In genomic region chr14:69582207-69582606, GRCh38 we compare ENCODE assay signal across 32 cellular contexts. TPM values are rescaled to one million over a fixed set of nuclear protein-coding genes. Genes with fewer than 3 reads are reported as not detected.
DNase-seq lines count a peak whose midpoint lies in the region; ATAC-seq, FAIRE-seq and TF ChIP-seq lines count a peak whose summit lies in the region.
"Had no signal": no experiment of that assay in that cellular context is flagged by ENCODE, and none has a peak within 500 bp of the region (broad histone marks: within the 10 kb centered on the region; RNA-seq: fewer than 3 reads in every experiment).

No MANE protein-coding gene starts in this region.

- H3K9me3 ChIP-seq in IMR-90 (ENCODE audit: control insufficient read depth, insufficient read depth, low read length): no peaks in the 10 kb centered on the region
- no peaks in the 10 kb centered on the region for H3K9me3 ChIP-seq in endothelial cell of umbilical vein (replicated peaks; ENCODE audit: control insufficient read depth, insufficient read depth, low read length)
- H3K9me3 ChIP-seq: colonic mucosa, Peyer's patch, SJCRH30, stomach, thyroid gland had no signal

- H2AFZ ChIP-seq in IMR-90 (replicated peaks; ENCODE audit: low read length, poor library complexity): no peak overlapping the region
- no peak overlapping the region for H2AFZ ChIP-seq in endothelial cell of umbilical vein (ENCODE audit: low read depth, low read length)

- H3K36me3 ChIP-seq in IMR-90 (ENCODE audit: control insufficient read depth, insufficient read depth, low read length) (no peaks in the 10 kb centered on the region), endothelial cell of umbilical vein (ENCODE audit: control insufficient read depth in 2 of 2, extremely low read depth in 1 of 2, insufficient read depth in 2 of 2, low read length in 2 of 2) (no peaks in the 10 kb centered on the region)
- H3K36me3 ChIP-seq: BLaER1 treated with 17β-estradiol and CSF1 and Interleukin-3, amounts not matched to agents 10 nM and 100 nM; colonic mucosa; Peyer's patch; SJCRH30; stomach; thyroid gland had no signal

- POLR2A ChIA-PET in IMR-90 (lab: Charles Lee; ENCODE audit: unreplicated experiment): no interaction called here
- POLR2A ChIA-PET in endothelial cell of umbilical vein (lab: Charles Lee): no interaction called here

- no peaks in the 10 kb centered on the region for H3K9me3 Mint-ChIP-seq in activated naive CD8-positive, alpha-beta T cell treated with anti-CD3 and anti-CD28 coated beads for 36 hours
- H3K9me3 Mint-ChIP-seq in activated naive CD8-positive, alpha-beta T cell treated with anti-CD3 and anti-CD28 coated beads, Interleukin-2, amount 50 U/mL, for 24 hours: no peaks in the 10 kb centered on the region
- H3K9me3 Mint-ChIP-seq: activated B cell treated with CpG ODN at 0.5 μM for 24 hours; activated naive CD4-positive, alpha-beta T cell treated with anti-CD3 and anti-CD28 coated beads for 36 hours; activated T-helper 1 cell treated with anti-CD3 and anti-CD28 coated beads, Interleukin-12 subunit alpha, Interleukin-12 subunit beta, Interleukin-2, Interleukin-4 antibody, amounts not matched to agents 30 ng/mL and 10 ng/mL and 1 ng/mL, durations not matched to agents 14 hours and 24 hours and 36 hours; mesothelial cell of epicardium; naive thymus-derived CD4-positive, alpha-beta T cell had no signal

- FAIRE-seq in endothelial cell of umbilical vein (lab: Jason Lieb, UNC): no peak
- FAIRE-seq: GM12878, HepG2, islet of Langerhans had no signal

- 0 out of 2 replicates have a peak overlapping the region, but pooled peaks have one; percentile 2 for H2BK120ac ChIP-seq in IMR-90 (ENCODE audit: low read depth, low read length)

- H3K18ac ChIP-seq in IMR-90 (ENCODE audit: low read depth, low read length): no peak overlapping the region

- 0 out of 2 replicates have a peak overlapping the region, but pooled peaks have one; percentile 5 for H3K4ac ChIP-seq in IMR-90 (ENCODE audit: low read depth, low read length)

- no peaks in the 10 kb centered on the region for H3K79me1 ChIP-seq in IMR-90 (ENCODE audit: low read depth in 1 of 2, low read length in 2 of 2)

- H2BK20ac ChIP-seq in IMR-90 (ENCODE audit: low read depth, low read length): no peak overlapping the region

- peak; percentile 29 for DNase-seq in AG08395 (ENCODE audit: low spot score)
- DNase-seq in IMR-90: peak; percentile 65
- DNase-seq in endothelial cell of umbilical vein (ENCODE audit: low read depth, low spot score): no peak
- peak; percentile 64 for DNase-seq in myocyte (ENCODE audit: low read depth)
- no peak for DNase-seq in activated naive CD8-positive, alpha-beta T cell treated with anti-CD3 and anti-CD28 coated beads for 36 hours
- no peak for DNase-seq in NCI-H2196 treated with DMSO at 0.1 percent for 48 hours (lab: John Stamatoyannopoulos, UW; ENCODE audit: unreplicated experiment)
- no peak for DNase-seq in left cardiac atrium
- no peak for DNase-seq in activated naive CD8-positive, alpha-beta T cell treated with anti-CD3 and anti-CD28 coated beads, Interleukin-2, amount 50 U/mL, for 24 hours
- DNase-seq: ACHN; activated B cell treated with CpG ODN at 0.5 μM for 24 hours; activated CD4-positive, alpha-beta T cell treated with anti-CD3 and anti-CD28 coated beads, Interleukin-2, amount 50 U/mL, for 4 hours; activated naive CD4-positive, alpha-beta T cell treated with anti-CD3 and anti-CD28 coated beads for 36 hours; amniotic stem cell; colonic mucosa; DMS79 treated with DMSO at 0.1 percent for 48 hours; effector CD8-positive, alpha-beta T cell; naive thymus-derived CD4-positive, alpha-beta T cell; NCI-H1092; NCI-H187; Peyer's patch; SJCRH30; stimulated activated CD8-positive, alpha-beta memory T cell treated with anti-CD3 and anti-CD28 coated beads, Interleukin-4, amount 100 ng/mL, for 48 hours; stomach; thyroid gland had no signal

- no peak overlapping the region for H3K4me2 ChIP-seq in IMR-90 (ENCODE audit: low read depth, low read length)
- H3K4me2 ChIP-seq in endothelial cell of umbilical vein (ENCODE audit: insufficient read depth, low read length): no peak overlapping the region

- TF ChIP-seq POLR2A in IMR-90 (IDR thresholded peaks at IDR 0.05; ENCODE audit: low read depth, low read length) (no peak), endothelial cell of umbilical vein (IDR thresholded peaks at IDR 0.05; ENCODE audit: low read depth, low read length) (no peak)

- no peak overlapping the region for H4K5ac ChIP-seq in IMR-90 (ENCODE audit: low read depth, low read length)

- no peaks in the 10 kb centered on the region for H3K79me2 ChIP-seq in endothelial cell of umbilical vein (ENCODE audit: control insufficient read depth, insufficient read depth, low read length)

- no peak overlapping the region for H3K56ac ChIP-seq in IMR-90 (ENCODE audit: extremely low read depth, insufficient read depth, low read length)

- H3K4me3 Mint-ChIP-seq in activated naive CD8-positive, alpha-beta T cell treated with anti-CD3 and anti-CD28 coated beads for 36 hours: no peak overlapping the region
- H3K4me3 Mint-ChIP-seq in activated naive CD8-positive, alpha-beta T cell treated with anti-CD3 and anti-CD28 coated beads, Interleukin-2, amount 50 U/mL, for 24 hours: no peak overlapping the region
- H3K4me3 Mint-ChIP-seq: activated B cell treated with CpG ODN at 0.5 μM for 24 hours; activated naive CD4-positive, alpha-beta T cell treated with anti-CD3 and anti-CD28 coated beads for 36 hours; activated T-helper 1 cell treated with anti-CD3 and anti-CD28 coated beads, Interleukin-12 subunit alpha, Interleukin-12 subunit beta, Interleukin-2, Interleukin-4 antibody, amounts not matched to agents 30 ng/mL and 10 ng/mL and 1 ng/mL, durations not matched to agents 14 hours and 24 hours and 36 hours; mesothelial cell of epicardium; naive thymus-derived CD4-positive, alpha-beta T cell had no signal

- CTCF ChIA-PET in IMR-90 (lab: Yijun Ruan, JAX): no interaction called here
- CTCF ChIA-PET in endothelial cell of umbilical vein (lab: Charles Lee): interaction anchor here (0.9 to 5.0 kb wide), 4 partner anchors 8 to 149 kb away, joined by 3 to 135 read pairs (median 10); partner anchors contain the start of gene CCDC177

- H3K4me1 ChIP-seq in IMR-90 (ENCODE audit: control insufficient read depth, insufficient read depth, low read length): no peaks in the 10 kb centered on the region
- peaks cover 18% of the 10 kb centered on the region for H3K4me1 ChIP-seq in endothelial cell of umbilical vein (ENCODE audit: control insufficient read depth, extremely low read depth, insufficient read depth, low read length)
- H3K4me1 ChIP-seq: colonic mucosa, SJCRH30 had no signal

- H3K9me1 ChIP-seq in IMR-90 (ENCODE audit: insufficient read depth, low read length): 0 out of 2 replicates have a peak, but pooled peaks cover 6% of the 10 kb centered on the region
- H3K9me1 ChIP-seq in endothelial cell of umbilical vein (replicated peaks; ENCODE audit: control insufficient read depth, extremely low read depth, insufficient read depth, low read length): no peaks in the 10 kb centered on the region

- no peak overlapping the region for H4K91ac ChIP-seq in IMR-90 (ENCODE audit: insufficient read depth, low read depth, low read length)

- peaks cover 2% of the 10 kb centered on the region for H3K4me1 Mint-ChIP-seq in activated naive CD8-positive, alpha-beta T cell treated with anti-CD3 and anti-CD28 coated beads for 36 hours
- peaks cover 2% of the 10 kb centered on the region for H3K4me1 Mint-ChIP-seq in activated naive CD8-positive, alpha-beta T cell treated with anti-CD3 and anti-CD28 coated beads, Interleukin-2, amount 50 U/mL, for 24 hours

- H2AK5ac ChIP-seq in IMR-90 (ENCODE audit: low read depth, low read length): no peak overlapping the region

- peaks cover 6% of the 10 kb centered on the region for H3K27me3 Mint-ChIP-seq in activated naive CD8-positive, alpha-beta T cell treated with anti-CD3 and anti-CD28 coated beads for 36 hours
- H3K27me3 Mint-ChIP-seq in activated naive CD8-positive, alpha-beta T cell treated with anti-CD3 and anti-CD28 coated beads, Interleukin-2, amount 50 U/mL, for 24 hours: peaks cover 8% of the 10 kb centered on the region

- BruUV-seq in IMR-90 (replicated peaks; lab: Mats Ljungman, UMichigan) (no TSS peak), endothelial cell of umbilical vein (replicated peaks; lab: Mats Ljungman, UMichigan) (no TSS peak)

- H3K9ac ChIP-seq in IMR-90 (ENCODE audit: low read depth, low read length) (no peak overlapping the region), endothelial cell of umbilical vein (replicated peaks; ENCODE audit: extremely low read depth, insufficient read depth, low read length) (no peak overlapping the region)
- H3K9ac ChIP-seq: BLaER1 treated with 17β-estradiol and CSF1 and Interleukin-3, amounts not matched to agents 10 nM and 100 nM had no signal

- H4K8ac ChIP-seq in IMR-90 (ENCODE audit: low read depth in 2 of 2, low read length in 2 of 2): no peak overlapping the region

- H2BK5ac ChIP-seq in IMR-90 (ENCODE audit: low read depth, low read length, poor library complexity, severe bottlenecking): no peak overlapping the region

- H3K27me3 ChIP-seq in IMR-90 (ENCODE audit: control insufficient read depth, insufficient read depth, low read length) (peaks cover 8% of the 10 kb centered on the region), endothelial cell of umbilical vein (ENCODE audit: control insufficient read depth in 2 of 2, insufficient read depth in 2 of 2, low read length in 2 of 2) (peaks cover 3 to 11% of the 10 kb centered on the region in 2 experiments)
- H3K27me3 ChIP-seq: BLaER1 treated with 17β-estradiol and CSF1 and Interleukin-3, amounts not matched to agents 10 nM and 100 nM; Peyer's patch; SJCRH30; thyroid gland had no signal

- ATAC-seq in IMR-90 (ENCODE audit: low read depth) (peak; percentile 33; the same call in 1 of the 2 replicates), left cardiac atrium (no peak)
- ATAC-seq in activated naive CD8-positive, alpha-beta T cell treated with anti-CD3 and anti-CD28 coated beads, Interleukin-2, amount 50 U/mL, for 24 hours: no peak
- ATAC-seq: GM12878; HepG2; naive thymus-derived CD4-positive, alpha-beta T cell had no signal

- dilution Hi-C loops in IMR-90 (cut with HindIII; ENCODE audit: low sequenced_read_pairs, unreplicated experiment) (no loop called here), endothelial cell of umbilical vein (cut with MboI; ENCODE audit: extremely low pct_ligation_motif_present, low sequenced_read_pairs) (no loop called here)

- H2AK9ac ChIP-seq in IMR-90 (replicated peaks; ENCODE audit: low read depth, low read length, poor library complexity): no peak overlapping the region

- TF ChIP-seq CTCF in IMR-90 (conservative IDR thresholded peaks at IDR 0.05; ENCODE audit: low read depth, low read length) (no peak), endothelial cell of umbilical vein (IDR thresholded peaks at IDR 0.05; ENCODE audit: extremely low read depth in 1 of 2, insufficient read depth in 1 of 2, low read depth in 1 of 2, low read length in 2 of 2) (no peak)

- no CpG with 5 or more reads among the region's 1 CpG for WGBS in IMR-90 (ENCODE audit: extremely low coverage in 2 of 2, insufficient read length in 1 of 2), 2 experiments

- in situ Hi-C loops in IMR-90 (cut with MboI; ENCODE audit: low sequenced_read_pairs): loop anchor here (5.0 to 25.0 kb wide), 2 partner anchors 145 to 430 kb away; no protein-coding TSS in a partner anchor

- TF ChIP-seq RAD21 in IMR-90 (IDR thresholded peaks at IDR 0.05; ENCODE audit: low read length): no peak

- H3K27ac Mint-ChIP-seq in activated naive CD8-positive, alpha-beta T cell treated with anti-CD3 and anti-CD28 coated beads for 36 hours: no peak overlapping the region
- no peak overlapping the region for H3K27ac Mint-ChIP-seq in activated naive CD8-positive, alpha-beta T cell treated with anti-CD3 and anti-CD28 coated beads, Interleukin-2, amount 50 U/mL, for 24 hours
- H3K27ac Mint-ChIP-seq: activated B cell treated with CpG ODN at 0.5 μM for 24 hours; activated naive CD4-positive, alpha-beta T cell treated with anti-CD3 and anti-CD28 coated beads for 36 hours; activated T-helper 1 cell treated with anti-CD3 and anti-CD28 coated beads, Interleukin-12 subunit alpha, Interleukin-12 subunit beta, Interleukin-2, Interleukin-4 antibody, amounts not matched to agents 30 ng/mL and 10 ng/mL and 1 ng/mL, durations not matched to agents 14 hours and 24 hours and 36 hours; mesothelial cell of epicardium had no signal

- intact Hi-C loops in IMR-90 (cut with micrococcal nuclease): no loop called here
- intact Hi-C loops in endothelial cell of umbilical vein (cut with micrococcal nuclease): no loop called here
- intact Hi-C loops in left cardiac atrium (cut with DNase I): no loop called here

- H3K4me3 ChIP-seq in IMR-90 (ENCODE audit: insufficient read depth, low read depth, low read length) (no peak overlapping the region), endothelial cell of umbilical vein (replicated peaks in 1 of 3; ENCODE audit: insufficient read depth in 1 of 3, low read depth in 1 of 3, low read length in 3 of 3) (no peak overlapping the region)
- H3K4me3 ChIP-seq: BLaER1 treated with 17β-estradiol and CSF1 and Interleukin-3, amounts not matched to agents 10 nM and 100 nM; colonic mucosa; GM12878; Peyer's patch; SJCRH30; skin epidermis; stomach; thyroid gland had no signal

- H2BK15ac ChIP-seq in IMR-90 (ENCODE audit: low read depth, low read length): no peak overlapping the region

- no peaks in the 10 kb centered on the region for H3K36me3 Mint-ChIP-seq in activated naive CD8-positive, alpha-beta T cell treated with anti-CD3 and anti-CD28 coated beads for 36 hours
- H3K36me3 Mint-ChIP-seq in activated naive CD8-positive, alpha-beta T cell treated with anti-CD3 and anti-CD28 coated beads, Interleukin-2, amount 50 U/mL, for 24 hours (ENCODE audit: low read depth): no peaks in the 10 kb centered on the region
- H3K36me3 Mint-ChIP-seq: mesothelial cell of epicardium; naive thymus-derived CD4-positive, alpha-beta T cell had no signal

- H3K14ac ChIP-seq in IMR-90 (replicated peaks; ENCODE audit: low read depth, low read length): no peak overlapping the region

- no peaks in the 10 kb centered on the region for H4K20me1 ChIP-seq in IMR-90 (ENCODE audit: insufficient read depth, low read length)
- H4K20me1 ChIP-seq in endothelial cell of umbilical vein (replicated peaks; ENCODE audit: control insufficient read depth, extremely low read depth, insufficient read depth, low read length): no peaks in the 10 kb centered on the region
- H4K20me1 ChIP-seq: BLaER1 treated with 17β-estradiol and CSF1 and Interleukin-3, amounts not matched to agents 10 nM and 100 nM had no signal

- no peak overlapping the region for H3K27ac ChIP-seq in IMR-90 (ENCODE audit: insufficient read depth, low read length)
- H3K27ac ChIP-seq in endothelial cell of umbilical vein (ENCODE audit: insufficient read depth, low read depth, low read length): no peak overlapping the region
- H3K27ac ChIP-seq: BLaER1 treated with 17β-estradiol and CSF1 and Interleukin-3, amounts not matched to agents 10 nM and 100 nM; colonic mucosa; Peyer's patch; SJCRH30; skin epidermis; stomach; thyroid gland had no signal

- no peak overlapping the region for H3K23ac ChIP-seq in IMR-90 (ENCODE audit: low read depth, low read length)

RNA-seq across cellular contexts. Expression of gene CCDC177, which starts 7.5 kb away (rescaled TPM):
- not detected in 2 replicates for total RNA-seq in IMR-90 (2012; rRNA removed)
- polyA plus RNA-seq in IMR-90 (2012; rRNA removed): not detected in 2 replicates
- not detected in 2 replicates for polyA plus RNA-seq in IMR-90 (2012; cell fraction: cytosol; rRNA removed)
- not detected in 2 replicates for polyA plus RNA-seq in IMR-90 (2012; cell fraction: nucleus; rRNA removed; ENCODE audit: low replicate concordance)
- total RNA-seq in endothelial cell of umbilical vein: not detected in 2 replicates
- polyA plus RNA-seq in endothelial cell of umbilical vein: not detected in 2 replicates
- not detected in 2 replicates for polyA plus RNA-seq in endothelial cell of umbilical vein (2011; cell fraction: cytosol; rRNA removed)
- polyA plus RNA-seq in endothelial cell of umbilical vein (2011; cell fraction: nucleus; rRNA removed): not detected in 2 replicates
- not detected in 2 replicates for polyA plus RNA-seq in endothelial cell of umbilical vein (2012)
- polyA minus RNA-seq in endothelial cell of umbilical vein: not detected in 2 replicates
- polyA minus RNA-seq in endothelial cell of umbilical vein (2011; cell fraction: cytosol; rRNA and poly(A)+ RNA removed): 0.51 TPM
- not detected in 2 replicates for polyA minus RNA-seq in endothelial cell of umbilical vein (2011; cell fraction: nucleus; rRNA and poly(A)+ RNA removed)
- total RNA-seq in myocyte: not detected in 2 replicates
- not detected for polyA plus RNA-seq in myocyte (2012)
- not detected for total RNA-seq in activated naive CD8-positive, alpha-beta T cell treated with anti-CD3 and anti-CD28 coated beads for 36 hours
- not detected for total RNA-seq in left cardiac atrium
- total RNA-seq: activated B cell treated with CpG ODN at 0.5 μM for 24 hours; activated naive CD4-positive, alpha-beta T cell treated with anti-CD3 and anti-CD28 coated beads for 36 hours; colonic mucosa; GM12878; HepG2; liver; naive thymus-derived CD4-positive, alpha-beta T cell; Peyer's patch; thyroid gland had no signal
- polyA plus RNA-seq: GM12878; HepG2; naive thymus-derived CD4-positive, alpha-beta T cell had no signal

RNA-seq across cellular contexts. Expression of gene SUSD6, which starts 29.2 kb away (rescaled TPM):
- total RNA-seq in IMR-90 (2012; rRNA removed) (2.3 and 2.5 TPM in 2 replicates), endothelial cell of umbilical vein (19.5 and 29.0 TPM in 2 replicates), myocyte (13.4 and 14.6 TPM in 2 replicates), left cardiac atrium (10 to 100 TPM; 21.8 to 28.1 TPM)
- polyA plus RNA-seq in IMR-90 (2012; rRNA removed) (10.1 and 10.4 TPM in 2 replicates), endothelial cell of umbilical vein (11.7 and 13.4 TPM in 2 replicates)
- polyA plus RNA-seq in IMR-90 (2012; cell fraction: cytosol; rRNA removed): 5.9 and 7.7 TPM in 2 replicates
- 21.8 and 29.0 TPM in 2 replicates for polyA plus RNA-seq in IMR-90 (2012; cell fraction: nucleus; rRNA removed; ENCODE audit: low replicate concordance)
- 11.3 and 11.6 TPM in 2 replicates for polyA plus RNA-seq in endothelial cell of umbilical vein (2011; cell fraction: cytosol; rRNA removed)
- 51.7 and 52.3 TPM in 2 replicates for polyA plus RNA-seq in endothelial cell of umbilical vein (2011; cell fraction: nucleus; rRNA removed)
- 11.8 and 15.6 TPM in 2 replicates for polyA plus RNA-seq in endothelial cell of umbilical vein (2012)
- polyA minus RNA-seq in endothelial cell of umbilical vein: 26.7 and 32.1 TPM in 2 replicates
- 4.3 TPM for polyA minus RNA-seq in endothelial cell of umbilical vein (2011; cell fraction: cytosol; rRNA and poly(A)+ RNA removed)
- 26.3 and 27.4 TPM in 2 replicates for polyA minus RNA-seq in endothelial cell of umbilical vein (2011; cell fraction: nucleus; rRNA and poly(A)+ RNA removed)
- polyA plus RNA-seq in myocyte (2012): 15.5 TPM
- 10 to 100 TPM; 26.3 TPM for total RNA-seq in activated naive CD8-positive, alpha-beta T cell treated with anti-CD3 and anti-CD28 coated beads for 36 hours

Comparison
In these comparisons a context has a peak if more than half of its experiments do, and no peak if none do; other contexts are left out.
1. DNase-seq: peak in AG08395 (single experiment), IMR-90 (single experiment) and myocyte (single experiment); none in endothelial cell of umbilical vein (single experiment), activated naive CD8-positive, alpha-beta T cell treated with anti-CD3 and anti-CD28 coated beads for 36 hours (single experiment), NCI-H2196 treated with DMSO at 0.1 percent for 48 hours (single experiment), left cardiac atrium (single experiment) and activated naive CD8-positive, alpha-beta T cell treated with anti-CD3 and anti-CD28 coated beads, Interleukin-2, amount 50 U/mL, for 24 hours (single experiment).